ENCODE assay signal across 1 cellular context in genomic region chr9:132944294-132945185, GRCh38.
TF ChIP-seq lines count a peak whose summit lies in the region.

TSC1 (minus strand) TSS chr9:132944616; CDS start chr9:132928872, 15,744 bp downstream.

TF ChIP-seq in WTC11, 78 proteins besides CTCF, POLR2A, EP300 and RAD21 (continued from another document):
- TF ChIP-seq GABPB1 (CRISPR knock-in tag; IDR thresholded peaks at IDR 0.05) (peak; percentile 40; the same call in 1 of the 2 replicates), ERG (CRISPR knock-in tag; IDR thresholded peaks at IDR 0.05) (no peak), ETV6 (CRISPR knock-in tag; IDR thresholded peaks at IDR 0.05) (0 out of 2 replicates have a peak, but pooled peaks have one; percentile 61), ZNF281 (CRISPR knock-in tag; IDR thresholded peaks at IDR 0.05) (0 out of 2 replicates have a peak, but pooled peaks have one; percentile 9), ATF6 (CRISPR knock-in tag; IDR thresholded peaks at IDR 0.05) (no peak), IRF1 (CRISPR knock-in tag; IDR thresholded peaks at IDR 0.05) (0 out of 2 replicates have a peak, but pooled peaks have one; percentile 58), AFF4 (CRISPR knock-in tag; IDR thresholded peaks at IDR 0.05; ENCODE audit: borderline replicate concordance) (no peak), MYBL2 (CRISPR knock-in tag; IDR thresholded peaks at IDR 0.05) (peak; percentile 71; the same call in 1 of the 2 replicates), ZNF423 (CRISPR knock-in tag; IDR thresholded peaks at IDR 0.05) (no peak), FOXP4 (CRISPR knock-in tag; IDR thresholded peaks at IDR 0.05) (peak; percentile 76; the same call in 1 of the 2 replicates), CREM (CRISPR knock-in tag; IDR thresholded peaks at IDR 0.05) (peak; percentile 70), FOXK1 (CRISPR knock-in tag; IDR thresholded peaks at IDR 0.05) (peak; percentile 82; the same call in 1 of the 2 replicates), ZSCAN18 (CRISPR knock-in tag; IDR thresholded peaks at IDR 0.05) (no peak), SOX15 (CRISPR knock-in tag; IDR thresholded peaks at IDR 0.05) (peak; percentile 51; the same call in 1 of the 2 replicates), MLX (CRISPR knock-in tag; IDR thresholded peaks at IDR 0.05) (no peak), E2F4 (CRISPR knock-in tag; IDR thresholded peaks at IDR 0.05; ENCODE audit: borderline replicate concordance, low read depth) (peak; percentile 6; the same call in 1 of the 2 replicates), NFE2L1 (CRISPR knock-in tag; IDR thresholded peaks at IDR 0.05) (no peak), FOXP1 (CRISPR knock-in tag; IDR thresholded peaks at IDR 0.05; ENCODE audit: borderline replicate concordance) (peak; percentile 67; the same call in 1 of the 2 replicates), RORB (CRISPR knock-in tag; IDR thresholded peaks at IDR 0.05) (0 out of 2 replicates have a peak, but pooled peaks have one; percentile 68), MAX (CRISPR knock-in tag; IDR thresholded peaks at IDR 0.05) (peak; percentile 60; the same call in 1 of the 2 replicates), PRDM15 (CRISPR knock-in tag; IDR thresholded peaks at IDR 0.05) (no peak), E2F5 (CRISPR knock-in tag; IDR thresholded peaks at IDR 0.05) (0 out of 2 replicates have a peak, but pooled peaks have one; percentile 50), ZMAT4 (CRISPR knock-in tag; IDR thresholded peaks at IDR 0.05) (peak; percentile 85; the same call in 1 of the 2 replicates), ATF1 (CRISPR knock-in tag; IDR thresholded peaks at IDR 0.05) (no peak)
